Comparison of ENCODE assay signal across 19 cellular contexts in genomic region chr19:54424660-54425381, GRCh38. TPM values are rescaled to one million over a fixed set of nuclear protein-coding genes. Genes with fewer than 3 reads are reported as not detected.
"Had no signal": no experiment of that assay in that cellular context is flagged by ENCODE, and none has a peak within 500 bp of the region (broad histone marks: within the 10 kb centered on the region; RNA-seq: fewer than 3 reads in every experiment).

No MANE protein-coding gene starts in this region.

- H3K4me1 Mint-ChIP-seq: activated CD4-positive, alpha-beta T cell treated with anti-CD3 and anti-CD28 coated beads, Interleukin-2, amount 10 ng/mL, durations not matched to agents 24 days and 14 days; activated CD8-positive, alpha-beta memory T cell treated with anti-CD3 and anti-CD28 coated beads, Interleukin-2, amount 10 ng/mL, durations not matched to agents 7 days and 5 days; activated naive CD4-positive, alpha-beta T cell treated with anti-CD3 and anti-CD28 coated beads, Interleukin-2, amount 50 U/mL, for 24 hours had no signal

- ATAC-seq: activated CD8-positive, alpha-beta memory T cell treated with anti-CD3 and anti-CD28 coated beads, Interleukin-2, amount 10 ng/mL, durations not matched to agents 7 days and 5 days; Panc1 had no signal

- H3K4me3 Mint-ChIP-seq: activated CD4-positive, alpha-beta T cell treated with anti-CD3 and anti-CD28 coated beads, Interleukin-2, amount 10 ng/mL, durations not matched to agents 24 days and 14 days; activated CD8-positive, alpha-beta memory T cell treated with anti-CD3 and anti-CD28 coated beads, Interleukin-2, amount 10 ng/mL, durations not matched to agents 7 days and 5 days; activated naive CD4-positive, alpha-beta T cell treated with anti-CD3 and anti-CD28 coated beads, Interleukin-2, amount 50 U/mL, for 24 hours; activated T-cell treated with anti-CD3 and anti-CD28 coated beads, Interleukin-2, amount 50 U/mL, for 24 hours; activated T-helper 1 cell treated with anti-CD3 and anti-CD28 coated beads, Interleukin-12 subunit alpha, Interleukin-12 subunit beta, Interleukin-2, Interleukin-4 antibody, amounts not matched to agents 30 ng/mL and 10 ng/mL and 1 ng/mL, durations not matched to agents 14 hours and 24 hours and 36 hours; T-helper 1 cell treated with Interleukin-12 subunit alpha and Interleukin-12 subunit beta and Interleukin-4 antibody, amounts not matched to agents 30 μg/mL and 1 μg/mL, for 36 hours had no signal

- H3K27ac Mint-ChIP-seq: activated CD4-positive, alpha-beta T cell treated with anti-CD3 and anti-CD28 coated beads, Interleukin-2, amount 10 ng/mL, durations not matched to agents 24 days and 14 days; activated CD8-positive, alpha-beta memory T cell treated with anti-CD3 and anti-CD28 coated beads, Interleukin-2, amount 10 ng/mL, durations not matched to agents 7 days and 5 days; activated T-cell treated with anti-CD3 and anti-CD28 coated beads, Interleukin-2, amount 50 U/mL, for 24 hours; activated T-helper 1 cell treated with anti-CD3 and anti-CD28 coated beads, Interleukin-12 subunit alpha, Interleukin-12 subunit beta, Interleukin-2, Interleukin-4 antibody, amounts not matched to agents 30 ng/mL and 10 ng/mL and 1 ng/mL, durations not matched to agents 14 hours and 24 hours and 36 hours; T-helper 1 cell treated with Interleukin-12 subunit alpha and Interleukin-12 subunit beta and Interleukin-4 antibody, amounts not matched to agents 30 μg/mL and 1 μg/mL, for 36 hours had no signal

- DNase-seq: activated CD4-positive, alpha-beta T cell treated with anti-CD3 and anti-CD28 coated beads for 1 hour; activated CD4-positive, alpha-beta T cell treated with anti-CD3 and anti-CD28 coated beads, Interleukin-2, amount 10 ng/mL, durations not matched to agents 24 days and 14 days; activated CD4-positive, alpha-beta T cell treated with anti-CD3 and anti-CD28 coated beads, Interleukin-2, amount 50 U/mL, for 48 hours; activated CD8-positive, alpha-beta memory T cell treated with anti-CD3 and anti-CD28 coated beads, Interleukin-2, amount 10 ng/mL, durations not matched to agents 7 days and 5 days; activated effector memory CD4-positive, alpha-beta T cell treated with Interleukin-2 at 50 U/mL for 16 hours; activated naive CD4-positive, alpha-beta T cell; activated T-cell treated with anti-CD3 and anti-CD28 coated beads, Interleukin-2, amount 50 U/mL, for 24 hours; NCI-H1105 treated with DMSO at 0.1 percent for 48 hours; NCI-H1436 treated with DMSO at 0.1 percent for 48 hours; NCI-H187; NCI-H2081; NCI-H510A treated with DMSO at 0.1 percent for 48 hours; NCI-H69; NK-92 treated with Interleukin-12 subunit alpha and Interleukin-12 subunit beta, amount 100 ng/mL, for 24 hours; SHP77 had no signal

- H3K9me3 Mint-ChIP-seq: activated CD4-positive, alpha-beta T cell treated with anti-CD3 and anti-CD28 coated beads, Interleukin-2, amount 10 ng/mL, durations not matched to agents 24 days and 14 days; activated naive CD4-positive, alpha-beta T cell treated with anti-CD3 and anti-CD28 coated beads, Interleukin-2, amount 50 U/mL, for 24 hours; activated T-cell treated with anti-CD3 and anti-CD28 coated beads, Interleukin-2, amount 50 U/mL, for 24 hours; activated T-helper 1 cell treated with anti-CD3 and anti-CD28 coated beads, Interleukin-12 subunit alpha, Interleukin-12 subunit beta, Interleukin-2, Interleukin-4 antibody, amounts not matched to agents 30 ng/mL and 10 ng/mL and 1 ng/mL, durations not matched to agents 14 hours and 24 hours and 36 hours; T-helper 1 cell treated with Interleukin-12 subunit alpha and Interleukin-12 subunit beta and Interleukin-4 antibody, amounts not matched to agents 30 μg/mL and 1 μg/mL, for 36 hours had no signal

- H3K36me3 Mint-ChIP-seq: activated CD8-positive, alpha-beta memory T cell treated with anti-CD3 and anti-CD28 coated beads, Interleukin-2, amount 10 ng/mL, durations not matched to agents 7 days and 5 days; activated naive CD4-positive, alpha-beta T cell treated with anti-CD3 and anti-CD28 coated beads, Interleukin-2, amount 50 U/mL, for 24 hours had no signal

RNA-seq across cellular contexts. Expression of gene CDC42EP5, which starts 48.3 kb away (rescaled TPM):
- total RNA-seq: activated T-helper 1 cell treated with anti-CD3 and anti-CD28 coated beads, Interleukin-12 subunit alpha, Interleukin-12 subunit beta, Interleukin-2, Interleukin-4 antibody, amounts not matched to agents 30 ng/mL and 10 ng/mL and 1 ng/mL, durations not matched to agents 14 hours and 24 hours and 36 hours had no signal
